ENCODE assay signal across 1 cellular context in genomic region chr2:43000242-43001054, GRCh38.
TF ChIP-seq lines count a peak whose summit lies in the region.

No MANE protein-coding gene starts in this region.

TF ChIP-seq in HepG2, 621 proteins besides CTCF, POLR2A, EP300 and RAD21 (continued from another document and continues in another):
- TF ChIP-seq ARID5B (CRISPR knock-in tag; IDR thresholded peaks at IDR 0.05): peak; percentile 43; the same call in 1 of the 2 replicates
- TF ChIP-seq ZUFSP (CRISPR knock-in tag; IDR thresholded peaks at IDR 0.05; ENCODE audit: borderline replicate concordance): no peak
- TF ChIP-seq ZNF761 (CRISPR knock-in tag; conservative IDR thresholded peaks at IDR 0.05): 0 out of 2 replicates have a peak, but pooled peaks have one; percentile 39
- no peak for TF ChIP-seq ZBTB21 (CRISPR knock-in tag; IDR thresholded peaks at IDR 0.05)
- peak; percentile 29; the same call in 1 of the 2 replicates for TF ChIP-seq ZNF672 (CRISPR knock-in tag; IDR thresholded peaks at IDR 0.05)
- peak; percentile 88 for TF ChIP-seq ZNF547 (CRISPR knock-in tag; IDR thresholded peaks at IDR 0.05)
- TF ChIP-seq LRRFIP1 (CRISPR knock-in tag; conservative IDR thresholded peaks at IDR 0.05): no peak
- TF ChIP-seq RARA (CRISPR knock-in tag; IDR thresholded peaks at IDR 0.05): peak; percentile 65
- no peak for TF ChIP-seq NR2F6 (IDR thresholded peaks at IDR 0.05)
- no peak for TF ChIP-seq NR2F6 (CRISPR knock-in tag; IDR thresholded peaks at IDR 0.05)
- TF ChIP-seq ZNF589 (CRISPR knock-in tag; conservative IDR thresholded peaks at IDR 0.05): peak; percentile 85
- peak; percentile 84 for TF ChIP-seq ZNF619 (CRISPR knock-in tag; IDR thresholded peaks at IDR 0.05)
- no peak for TF ChIP-seq ZNF777 (CRISPR knock-in tag; IDR thresholded peaks at IDR 0.05)
- no peak for TF ChIP-seq KLF9 (CRISPR knock-in tag; IDR thresholded peaks at IDR 0.05; ENCODE audit: low read depth)
- TF ChIP-seq ZNF703 (CRISPR knock-in tag; IDR thresholded peaks at IDR 0.05; ENCODE audit: borderline replicate concordance): no peak
- 0 out of 2 replicates have a peak, but pooled peaks have one; percentile 84 for TF ChIP-seq ZNF333 (CRISPR knock-in tag; IDR thresholded peaks at IDR 0.05; ENCODE audit: borderline replicate concordance)
- TF ChIP-seq MNT (IDR thresholded peaks at IDR 0.05): 0 out of 2 replicates have a peak, but pooled peaks have one; percentile 4
- TF ChIP-seq, protein P1, sequence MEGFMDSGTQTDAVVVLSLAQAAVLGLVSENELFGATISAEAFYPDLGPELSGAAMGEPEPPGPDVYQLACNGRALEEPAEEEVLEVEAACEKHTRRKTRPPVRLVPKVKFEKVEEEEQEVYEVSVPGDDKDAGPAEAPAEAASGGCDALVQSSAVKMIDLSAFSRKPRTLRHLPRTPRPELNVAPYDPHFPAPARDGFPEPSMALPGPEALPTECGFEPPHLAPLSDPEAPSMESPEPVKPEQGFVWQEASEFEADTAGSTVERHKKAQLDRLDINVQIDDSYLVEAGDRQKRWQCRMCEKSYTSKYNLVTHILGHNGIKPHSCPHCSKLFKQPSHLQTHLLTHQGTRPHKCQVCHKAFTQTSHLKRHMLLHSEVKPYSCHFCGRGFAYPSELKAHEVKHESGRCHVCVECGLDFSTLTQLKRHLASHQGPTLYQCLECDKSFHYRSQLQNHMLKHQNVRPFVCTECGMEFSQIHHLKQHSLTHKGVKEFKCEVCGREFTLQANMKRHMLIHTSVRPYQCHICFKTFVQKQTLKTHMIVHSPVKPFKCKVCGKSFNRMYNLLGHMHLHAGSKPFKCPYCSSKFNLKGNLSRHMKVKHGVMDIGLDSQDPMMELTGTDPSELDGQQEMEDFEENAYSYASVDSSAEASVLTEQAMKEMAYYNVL (CRISPR knock-in tag; IDR thresholded peaks at IDR 0.05; ENCODE audit: borderline replicate concordance): peak; percentile 47; the same call in 1 of the 2 replicates
- TF ChIP-seq FOSL1 (CRISPR knock-in tag; IDR thresholded peaks at IDR 0.05; ENCODE audit: borderline replicate concordance): no peak
- peak; percentile 38; the same call in 1 of the 2 replicates for TF ChIP-seq PITX1 (CRISPR knock-in tag; IDR thresholded peaks at IDR 0.05)
- TF ChIP-seq SOX5 (CRISPR knock-in tag; IDR thresholded peaks at IDR 0.05; ENCODE audit: borderline replicate concordance): peak; percentile 60; the same call in 1 of the 2 replicates
- peak; percentile 79 for TF ChIP-seq ZBTB7A (CRISPR knock-in tag; IDR thresholded peaks at IDR 0.05)
- TF ChIP-seq ZNF749 (CRISPR knock-in tag; IDR thresholded peaks at IDR 0.05; ENCODE audit: borderline replicate concordance): peak; percentile 70; the same call in 1 of the 2 replicates
- TF ChIP-seq ZNF83 (CRISPR knock-in tag; IDR thresholded peaks at IDR 0.05; ENCODE audit: borderline replicate concordance): peak; percentile 42; the same call in 1 of the 2 replicates
- peak; percentile 52; the same call in 1 of the 2 replicates for TF ChIP-seq MXD1 (CRISPR knock-in tag; IDR thresholded peaks at IDR 0.05)
- TF ChIP-seq ZNF510 (CRISPR knock-in tag; IDR thresholded peaks at IDR 0.05; ENCODE audit: low read depth): peak; percentile 84; the same call in 1 of the 2 replicates
- TF ChIP-seq ONECUT2 (CRISPR knock-in tag; IDR thresholded peaks at IDR 0.05): no peak
- TF ChIP-seq ZNF775 (CRISPR knock-in tag; IDR thresholded peaks at IDR 0.05; ENCODE audit: borderline replicate concordance): no peak
- TF ChIP-seq ZNF274 (CRISPR knock-in tag; IDR thresholded peaks at IDR 0.05): peak; percentile 65; the same call in 1 of the 2 replicates
- no peak for TF ChIP-seq ZNF883 (CRISPR knock-in tag; IDR thresholded peaks at IDR 0.05; ENCODE audit: not compliant biosample characterization)
- TF ChIP-seq ZNF446 (CRISPR knock-in tag; IDR thresholded peaks at IDR 0.05): no peak
- TF ChIP-seq THRA (CRISPR knock-in tag; IDR thresholded peaks at IDR 0.05; ENCODE audit: borderline replicate concordance): peak; percentile 42; the same call in 1 of the 2 replicates
- no peak for TF ChIP-seq PRDM10 (CRISPR knock-in tag; IDR thresholded peaks at IDR 0.05; ENCODE audit: low read depth)
- peak; percentile 41; the same call in 1 of the 2 replicates for TF ChIP-seq POLR2G (IDR thresholded peaks at IDR 0.05; ENCODE audit: low read depth, low read length)
- TF ChIP-seq ZNF12 (CRISPR knock-in tag; IDR thresholded peaks at IDR 0.05): no peak
- no peak for TF ChIP-seq ZNF772 (CRISPR knock-in tag; IDR thresholded peaks at IDR 0.05)
- peak; percentile 60; the same call in 1 of the 2 replicates for TF ChIP-seq REPIN1 (CRISPR knock-in tag; IDR thresholded peaks at IDR 0.05; ENCODE audit: borderline replicate concordance, low read depth)
- no peak for TF ChIP-seq KDM1A (CRISPR knock-in tag; IDR thresholded peaks at IDR 0.05)
- 0 out of 2 replicates have a peak, but pooled peaks have one; percentile 48 for TF ChIP-seq ZNF343 (CRISPR knock-in tag; IDR thresholded peaks at IDR 0.05)
- peak; percentile 89 for TF ChIP-seq ZSCAN21 (CRISPR knock-in tag; IDR thresholded peaks at IDR 0.05; ENCODE audit: borderline replicate concordance)
- 0 out of 2 replicates have a peak, but pooled peaks have one; percentile 28 for TF ChIP-seq ZNF205 (CRISPR knock-in tag; IDR thresholded peaks at IDR 0.05)
- peak; percentile 43; the same call in 1 of the 2 replicates for TF ChIP-seq ZNF768 (CRISPR knock-in tag; IDR thresholded peaks at IDR 0.05)
- no peak for TF ChIP-seq CREBL2 (CRISPR knock-in tag; IDR thresholded peaks at IDR 0.05; ENCODE audit: borderline replicate concordance)
- TF ChIP-seq DDIT3 (CRISPR knock-in tag; IDR thresholded peaks at IDR 0.05): no peak
- TF ChIP-seq PCBP1 (IDR thresholded peaks at IDR 0.05; ENCODE audit: borderline replicate concordance, low read depth, low read length): 0 out of 2 replicates have a peak, but pooled peaks have one; percentile 66
- no peak for TF ChIP-seq ZNF451 (CRISPR knock-in tag; IDR thresholded peaks at IDR 0.05)
- TF ChIP-seq BORCS8-MEF2B (CRISPR knock-in tag; IDR thresholded peaks at IDR 0.05): peak; percentile 62
- TF ChIP-seq MED1 (CRISPR knock-in tag; IDR thresholded peaks at IDR 0.05): peak; percentile 70
